Comparison of ENCODE assay signal across 8 cellular contexts in genomic region chr19:18279516-18280246, GRCh38. TPM values are rescaled to one million over a fixed set of nuclear protein-coding genes. Genes with fewer than 3 reads are reported as not detected.
DNase-seq lines count a peak whose midpoint lies in the region; ATAC-seq lines count a peak whose summit lies in the region.

No MANE protein-coding gene starts in this region.

- no peaks in the 10 kb centered on the region for H3K27me3 Mint-ChIP-seq in activated CD4-positive, alpha-beta T cell treated with anti-CD3 and anti-CD28 coated beads for 36 hours

- intact Hi-C loops in activated CD4-positive, alpha-beta T cell treated with anti-CD3 and anti-CD28 coated beads for 36 hours (cut with DNase I, micrococcal nuclease) = loop anchor here (1.0 to 5.0 kb wide), 11 partner anchors 13 to 263 kb away; partner anchors contain the start of genes LSM4 (in 2 of the 2), FKBP8 (in 1 of the 2), MPV17L2 (in 1 of the 2) and RAB3A (in 1 of the 2)

- peak overlapping the region; percentile 86 for H3K4me3 Mint-ChIP-seq in activated CD4-positive, alpha-beta T cell treated with anti-CD3 and anti-CD28 coated beads for 36 hours

- H3K27ac Mint-ChIP-seq in activated CD4-positive, alpha-beta T cell treated with anti-CD3 and anti-CD28 coated beads for 36 hours = peak overlapping the region; percentile 99

- H3K27me3 ChIP-seq in layer of hippocampus (ENCODE audit: control insufficient read depth, insufficient read depth, low read length) = no peaks in the 10 kb centered on the region

- POLR2A ChIA-PET in activated CD4-positive, alpha-beta T cell treated with anti-CD3 and anti-CD28 coated beads for 36 hours (lab: Charles Lee) = interaction anchor here (0.6 to 11.4 kb wide), 16 partner anchors 12 to 235 kb away, joined by 3 to 291 read pairs (median 10); partner anchors contain the start of genes LSM4, PGPEP1, RAB3A and SSBP4

- H3K9me3 Mint-ChIP-seq in activated CD4-positive, alpha-beta T cell treated with anti-CD3 and anti-CD28 coated beads for 36 hours (ENCODE audit: low read depth) = no peaks in the 10 kb centered on the region

- DNase-seq in EH (ENCODE audit: low read depth) (peak; percentile 96), NCI-H510A treated with DMSO at 0.1 percent for 48 hours (lab: John Stamatoyannopoulos, UW) (peak; percentile 92)
- DNase-seq in activated CD4-positive, alpha-beta T cell treated with anti-CD3 and anti-CD28 coated beads for 36 hours = peak; percentile 95
- peak; percentile 86 to 88 for DNase-seq in stimulated activated CD4-positive, alpha-beta T cell treated with anti-CD3 and anti-CD28 coated beads, Interleukin-15, amount 100 ng/mL, for 48 hours (ENCODE audit: low read depth in 2 of 2)

- ATAC-seq in HG03175 (IDR thresholded peaks at IDR 0.05; ENCODE audit: unreplicated experiment) (peak; percentile 24), HG02938 (IDR thresholded peaks at IDR 0.05; ENCODE audit: unreplicated experiment) (no peak)
- ATAC-seq in activated CD4-positive, alpha-beta T cell treated with anti-CD3 and anti-CD28 coated beads for 36 hours = peak; percentile 47

- H3K4me1 Mint-ChIP-seq in activated CD4-positive, alpha-beta T cell treated with anti-CD3 and anti-CD28 coated beads for 36 hours = peaks cover 48% of the 10 kb centered on the region

- peak overlapping the region; percentile 100 for H3K27ac ChIP-seq in cingulate gyrus (ENCODE audit: low read depth, low read length)
- peak overlapping the region; percentile 100 for H3K27ac ChIP-seq in layer of hippocampus (ENCODE audit: low read depth, low read length)

- peaks cover 31% of the 10 kb centered on the region for H3K36me3 Mint-ChIP-seq in activated CD4-positive, alpha-beta T cell treated with anti-CD3 and anti-CD28 coated beads for 36 hours (ENCODE audit: low read depth)

- CTCF ChIA-PET in activated CD4-positive, alpha-beta T cell treated with anti-CD3 and anti-CD28 coated beads for 36 hours (lab: Charles Lee) = interaction anchor here (0.6 to 7.5 kb wide), 30 partner anchors 9 to 568 kb away, joined by 3 to 208 read pairs (median 6); partner anchors contain the start of genes LSM4 and MPV17L2

RNA-seq across cellular contexts. Expression of gene JUND, which starts 1.7 kb away (rescaled TPM):
- 100 to 1,000 TPM; 254 to 311 TPM for total RNA-seq in activated CD4-positive, alpha-beta T cell treated with anti-CD3 and anti-CD28 coated beads for 36 hours

RNA-seq across cellular contexts. Expression of gene IQCN, which starts 5.4 kb away (rescaled TPM):
- total RNA-seq in activated CD4-positive, alpha-beta T cell treated with anti-CD3 and anti-CD28 coated beads for 36 hours = under 1 TPM; 0.40 to 0.43 TPM

RNA-seq across cellular contexts. Expression of gene LSM4, which starts 43.2 kb away (rescaled TPM):
- 100 to 1,000 TPM; 269 to 370 TPM for total RNA-seq in activated CD4-positive, alpha-beta T cell treated with anti-CD3 and anti-CD28 coated beads for 36 hours

RNA-seq across cellular contexts. Expression of gene PDE4C, which starts 53.4 kb away (rescaled TPM):
- total RNA-seq in activated CD4-positive, alpha-beta T cell treated with anti-CD3 and anti-CD28 coated beads for 36 hours = not detected
